Comparison of ENCODE assay signal across 17 cellular contexts in the genomic region with DNA sequence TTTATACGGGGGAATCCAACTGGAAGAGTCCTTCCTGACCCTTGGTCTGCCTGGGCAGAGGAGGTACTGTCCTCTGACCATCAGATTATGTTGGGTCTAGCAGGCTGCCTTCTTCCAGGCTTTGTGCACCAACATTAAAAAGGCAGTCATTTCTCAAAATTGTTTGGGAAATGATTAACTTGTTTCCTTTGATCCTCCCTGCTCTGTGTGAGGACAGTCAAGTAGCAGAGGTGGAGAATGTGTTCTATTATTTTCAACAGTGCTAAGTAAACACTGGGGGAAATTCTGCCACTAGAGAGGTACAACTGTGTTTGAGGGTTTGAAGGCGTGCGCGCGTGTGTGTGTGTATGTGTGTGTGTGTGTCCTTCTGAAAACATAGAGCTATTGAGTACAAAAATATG. TPM values are rescaled to one million over a fixed set of nuclear protein-coding genes. Genes with fewer than 3 reads are reported as not detected.
A peak's percentile ranks its signal among the peaks of the same experiment; 100 is the strongest.
DNase-seq lines count a peak whose midpoint lies in the region; ATAC-seq, FAIRE-seq and TF ChIP-seq lines count a peak whose summit lies in the region.
"Had no signal": no experiment of that assay in that cellular context is flagged by ENCODE, and none has a peak within 500 bp of the region (broad histone marks: within the 10 kb centered on the region; RNA-seq: fewer than 3 reads in every experiment).

No MANE protein-coding gene starts in this region.

- in situ Hi-C loops in transverse colon (cut with MboI; ENCODE audit: low pct_ligation_motif_present in 1 of 4, low pct_unique_long_range_greater_than_20kb in 1 of 4, low sequenced_read_pairs in 3 of 4) = no loop called here

- H3K27me3 Mint-ChIP-seq in activated CD8-positive, alpha-beta T cell treated with anti-CD3 and anti-CD28 coated beads for 36 hours = no peaks in the 10 kb centered on the region
- H3K27me3 Mint-ChIP-seq in activated CD8-positive, alpha-beta T cell treated with anti-CD3 and anti-CD28 coated beads, Interleukin-2, amount 10 ng/mL, durations not matched to agents 7 days and 5 days (ENCODE audit: low read depth) = no peaks in the 10 kb centered on the region
- no peaks in the 10 kb centered on the region for H3K27me3 Mint-ChIP-seq in activated CD4-positive, alpha-beta T cell treated with anti-CD3 and anti-CD28 coated beads for 36 hours
- H3K27me3 Mint-ChIP-seq: activated CD4-positive, alpha-beta memory T cell treated with anti-CD3 and anti-CD28 coated beads for 36 hours; activated T-helper 17 cell treated with anti-CD3 and anti-CD28 coated beads, Interleukin-2, amount 50 U/mL, for 72 hours had no signal

- no peak for TF ChIP-seq CTCF in activated CD8-positive, alpha-beta T cell treated with anti-CD3 and anti-CD28 coated beads for 36 hours (IDR thresholded peaks at IDR 0.05)
- no peak for TF ChIP-seq CTCF in transverse colon (IDR thresholded peaks at IDR 0.05)

- no peak for DNase-seq in activated CD8-positive, alpha-beta T cell treated with anti-CD3 and anti-CD28 coated beads for 36 hours
- no peak for DNase-seq in activated CD8-positive, alpha-beta T cell treated with anti-CD3 and anti-CD28 coated beads, Interleukin-2, amount 10 ng/mL, durations not matched to agents 7 days and 5 days
- DNase-seq in transverse colon (peak; percentile 58), hippocampal formation (lab: John Stamatoyannopoulos, UW) (no peak)
- DNase-seq in activated CD4-positive, CD25-positive, alpha-beta regulatory T cell (lab: John Stamatoyannopoulos, UW) = no peak
- no peak for DNase-seq in activated CD4-positive, alpha-beta T cell treated with anti-CD3 and anti-CD28 coated beads for 36 hours
- DNase-seq: activated CD4-positive, alpha-beta memory T cell treated with anti-CD3 and anti-CD28 coated beads for 36 hours; MG63; NCI-H187 treated with DMSO at 0.1 percent for 48 hours; NCI-H526 treated with DMSO at 0.1 percent for 48 hours; stimulated activated CD4-positive, alpha-beta T cell treated with anti-CD3 and anti-CD28 coated beads, Interleukin-4, amount 100 ng/mL, for 24 hours; trophoblast cell had no signal

- TF ChIP-seq EP300 in transverse colon (IDR thresholded peaks at IDR 0.05; ENCODE audit: low read depth) = no peak

- H3K9me3 Mint-ChIP-seq in activated CD8-positive, alpha-beta T cell treated with anti-CD3 and anti-CD28 coated beads for 36 hours = no peaks in the 10 kb centered on the region
- H3K9me3 Mint-ChIP-seq in activated CD8-positive, alpha-beta T cell treated with anti-CD3 and anti-CD28 coated beads, Interleukin-2, amount 10 ng/mL, durations not matched to agents 7 days and 5 days (ENCODE audit: insufficient read depth) = no peaks in the 10 kb centered on the region
- H3K9me3 Mint-ChIP-seq in activated CD4-positive, alpha-beta T cell treated with anti-CD3 and anti-CD28 coated beads for 36 hours (ENCODE audit: low read depth) = no peaks in the 10 kb centered on the region
- H3K9me3 Mint-ChIP-seq: activated CD4-positive, alpha-beta memory T cell treated with anti-CD3 and anti-CD28 coated beads for 36 hours; activated T-helper 17 cell treated with anti-CD3 and anti-CD28 coated beads, Interleukin-2, amount 50 U/mL, for 72 hours had no signal

- no peak for ATAC-seq in activated CD8-positive, alpha-beta T cell treated with anti-CD3 and anti-CD28 coated beads for 36 hours
- ATAC-seq in activated CD8-positive, alpha-beta T cell treated with anti-CD3 and anti-CD28 coated beads, Interleukin-2, amount 10 ng/mL, durations not matched to agents 7 days and 5 days = no peak
- ATAC-seq in HG03378 (IDR thresholded peaks at IDR 0.05; ENCODE audit: unreplicated experiment) = peak; percentile 45
- ATAC-seq in activated CD4-positive, alpha-beta T cell treated with anti-CD3 and anti-CD28 coated beads for 36 hours = no peak
- ATAC-seq: activated T-helper 17 cell treated with anti-CD3 and anti-CD28 coated beads, Interleukin-2, amount 50 U/mL, for 72 hours had no signal

- H3K4me1 ChIP-seq in transverse colon = peaks cover 5 to 66% (median 43%) of the 10 kb centered on the region in 4 donors

- H3K36me3 ChIP-seq in transverse colon = peaks cover 0 to 22% (median 6%) of the 10 kb centered on the region in 4 donors
- H3K36me3 ChIP-seq: MG63 had no signal

- peak; percentile 54 for FAIRE-seq in endometrium (lab: Jason Lieb, UNC)
- FAIRE-seq: islet of Langerhans had no signal

- 55 to 79% methylated on average over 4 to 5 of the region's 5 CpGs for WGBS in transverse colon (ENCODE audit: low coverage in 1 of 2), 2 donors

- no peaks in the 10 kb centered on the region for H3K9me3 ChIP-seq in transverse colon
- H3K9me3 ChIP-seq: MG63 had no signal

- H3K27ac ChIP-seq in transverse colon = peak overlapping the region; percentile 65 to 85 (median 76)
- H3K27ac ChIP-seq: epithelial cell of prostate had no signal

- intact Hi-C loops in activated CD8-positive, alpha-beta T cell treated with anti-CD3 and anti-CD28 coated beads for 36 hours (cut with micrococcal nuclease) = no loop called here
- intact Hi-C loops in transverse colon (cut with DNase I; ENCODE audit: low total_unique reads) = no loop called here
- intact Hi-C loops in activated CD4-positive, alpha-beta T cell treated with anti-CD3 and anti-CD28 coated beads for 36 hours (cut with DNase I, micrococcal nuclease) = no loop called here

- CTCF ChIA-PET in activated CD8-positive, alpha-beta T cell treated with anti-CD3 and anti-CD28 coated beads for 36 hours (lab: Charles Lee) = interaction anchor here (1.0 kb wide), 1 partner anchor 41 kb away, joined by 3 read pairs; no protein-coding TSS in a partner anchor
- CTCF ChIA-PET in activated CD8-positive, alpha-beta T cell treated with anti-CD3 and anti-CD28 coated beads, Interleukin-2, amount 10 ng/mL, durations not matched to agents 7 days and 5 days (lab: Charles Lee) = interaction anchor here (0.7 kb wide), 1 partner anchor 19 kb away, joined by 4 read pairs; no protein-coding TSS in a partner anchor
- CTCF ChIA-PET in activated CD4-positive, alpha-beta T cell treated with anti-CD3 and anti-CD28 coated beads for 36 hours (lab: Charles Lee) = no interaction called here

- POLR2A ChIA-PET in activated CD8-positive, alpha-beta T cell treated with anti-CD3 and anti-CD28 coated beads for 36 hours (lab: Charles Lee) = interaction anchor here (1.9 kb wide), 1 partner anchor 18 kb away, joined by 5 read pairs; no protein-coding TSS in a partner anchor
- POLR2A ChIA-PET in activated CD8-positive, alpha-beta T cell treated with anti-CD3 and anti-CD28 coated beads, Interleukin-2, amount 10 ng/mL, durations not matched to agents 7 days and 5 days (lab: Charles Lee) = no interaction called here
- POLR2A ChIA-PET in activated CD4-positive, alpha-beta T cell treated with anti-CD3 and anti-CD28 coated beads for 36 hours (lab: Charles Lee) = no interaction called here

- H3K36me3 Mint-ChIP-seq in activated CD8-positive, alpha-beta T cell treated with anti-CD3 and anti-CD28 coated beads for 36 hours (ENCODE audit: low read depth) = peaks cover 15% of the 10 kb centered on the region
- peaks cover 7% of the 10 kb centered on the region for H3K36me3 Mint-ChIP-seq in activated CD8-positive, alpha-beta T cell treated with anti-CD3 and anti-CD28 coated beads, Interleukin-2, amount 10 ng/mL, durations not matched to agents 7 days and 5 days (ENCODE audit: low read depth)
- peaks cover 7% of the 10 kb centered on the region for H3K36me3 Mint-ChIP-seq in activated CD4-positive, alpha-beta T cell treated with anti-CD3 and anti-CD28 coated beads for 36 hours (ENCODE audit: low read depth)

- TF ChIP-seq POLR2A in transverse colon (IDR thresholded peaks at IDR 0.05) = no peak

- H3K4me1 Mint-ChIP-seq in activated CD8-positive, alpha-beta T cell treated with anti-CD3 and anti-CD28 coated beads for 36 hours (ENCODE audit: low read depth) = peaks cover 23% of the 10 kb centered on the region
- peaks cover 12% of the 10 kb centered on the region for H3K4me1 Mint-ChIP-seq in activated CD8-positive, alpha-beta T cell treated with anti-CD3 and anti-CD28 coated beads, Interleukin-2, amount 10 ng/mL, durations not matched to agents 7 days and 5 days (ENCODE audit: low read depth)
- peaks cover 17% of the 10 kb centered on the region for H3K4me1 Mint-ChIP-seq in activated CD4-positive, alpha-beta T cell treated with anti-CD3 and anti-CD28 coated beads for 36 hours

- H3K27ac Mint-ChIP-seq in activated CD8-positive, alpha-beta T cell treated with anti-CD3 and anti-CD28 coated beads for 36 hours = peak overlapping the region; percentile 21
- no peak overlapping the region for H3K27ac Mint-ChIP-seq in activated CD8-positive, alpha-beta T cell treated with anti-CD3 and anti-CD28 coated beads, Interleukin-2, amount 10 ng/mL, durations not matched to agents 7 days and 5 days
- no peak overlapping the region for H3K27ac Mint-ChIP-seq in activated CD4-positive, alpha-beta T cell treated with anti-CD3 and anti-CD28 coated beads for 36 hours
- H3K27ac Mint-ChIP-seq: activated CD4-positive, alpha-beta memory T cell treated with anti-CD3 and anti-CD28 coated beads for 36 hours; activated T-helper 17 cell treated with anti-CD3 and anti-CD28 coated beads, Interleukin-2, amount 50 U/mL, for 72 hours had no signal

- no peak overlapping the region for H3K4me3 Mint-ChIP-seq in activated CD8-positive, alpha-beta T cell treated with anti-CD3 and anti-CD28 coated beads for 36 hours
- H3K4me3 Mint-ChIP-seq in activated CD8-positive, alpha-beta T cell treated with anti-CD3 and anti-CD28 coated beads, Interleukin-2, amount 10 ng/mL, durations not matched to agents 7 days and 5 days = no peak overlapping the region
- H3K4me3 Mint-ChIP-seq in activated CD4-positive, alpha-beta T cell treated with anti-CD3 and anti-CD28 coated beads for 36 hours = no peak overlapping the region
- H3K4me3 Mint-ChIP-seq: activated CD4-positive, alpha-beta memory T cell treated with anti-CD3 and anti-CD28 coated beads for 36 hours; activated T-helper 17 cell treated with anti-CD3 and anti-CD28 coated beads, Interleukin-2, amount 50 U/mL, for 72 hours had no signal

- H3K27me3 ChIP-seq in transverse colon = no peaks in the 10 kb centered on the region
- H3K27me3 ChIP-seq: MG63 had no signal

- H3K4me3 ChIP-seq in transverse colon = no peak overlapping the region
- H3K4me3 ChIP-seq: MG63 had no signal

RNA-seq across cellular contexts. Expression of gene ACSL5, which starts 20.6 kb away (rescaled TPM):
- 10 to 100 TPM; 33.7 to 34.1 TPM for total RNA-seq in activated CD8-positive, alpha-beta T cell treated with anti-CD3 and anti-CD28 coated beads for 36 hours
- 10 to 100 TPM; 50.7 to 53.1 TPM for total RNA-seq in activated CD8-positive, alpha-beta T cell treated with anti-CD3 and anti-CD28 coated beads, Interleukin-2, amount 10 ng/mL, durations not matched to agents 7 days and 5 days
- total RNA-seq in transverse colon = 100 to 1,000 TPM in 3 of 4 donors, 10 to 100 TPM in 1; 91.6 to 315 (median 178) TPM
- total RNA-seq in activated CD4-positive, alpha-beta T cell treated with anti-CD3 and anti-CD28 coated beads for 36 hours = 10 to 100 TPM; 32.0 to 32.1 TPM

RNA-seq across cellular contexts. Expression of gene ZDHHC6, which starts 52.2 kb away (rescaled TPM):
- 10 to 100 TPM; 36.6 to 37.6 TPM for total RNA-seq in activated CD8-positive, alpha-beta T cell treated with anti-CD3 and anti-CD28 coated beads for 36 hours
- total RNA-seq in activated CD8-positive, alpha-beta T cell treated with anti-CD3 and anti-CD28 coated beads, Interleukin-2, amount 10 ng/mL, durations not matched to agents 7 days and 5 days = 10 to 100 TPM; 49.0 to 51.5 TPM
- 10 to 100 TPM; 13.1 to 46.4 (median 24.6) TPM for total RNA-seq in transverse colon
- 10 to 100 TPM; 42.1 to 61.3 TPM for total RNA-seq in activated CD4-positive, alpha-beta T cell treated with anti-CD3 and anti-CD28 coated beads for 36 hours

RNA-seq across cellular contexts. Expression of gene VTI1A, which starts 52.5 kb away (rescaled TPM):
- 10 to 100 TPM; 29.4 to 30.0 TPM for total RNA-seq in activated CD8-positive, alpha-beta T cell treated with anti-CD3 and anti-CD28 coated beads for 36 hours
- 10 to 100 TPM; 40.2 to 43.7 TPM for total RNA-seq in activated CD8-positive, alpha-beta T cell treated with anti-CD3 and anti-CD28 coated beads, Interleukin-2, amount 10 ng/mL, durations not matched to agents 7 days and 5 days
- total RNA-seq in transverse colon = 100 to 1,000 TPM in 3 of 4 donors, 10 to 100 TPM in 1; 65.8 to 211 (median 149) TPM
- total RNA-seq in activated CD4-positive, alpha-beta T cell treated with anti-CD3 and anti-CD28 coated beads for 36 hours = 10 to 100 TPM; 27.1 to 33.4 TPM
